ENCODE assay signal across 31 cellular contexts in the genomic region with DNA sequence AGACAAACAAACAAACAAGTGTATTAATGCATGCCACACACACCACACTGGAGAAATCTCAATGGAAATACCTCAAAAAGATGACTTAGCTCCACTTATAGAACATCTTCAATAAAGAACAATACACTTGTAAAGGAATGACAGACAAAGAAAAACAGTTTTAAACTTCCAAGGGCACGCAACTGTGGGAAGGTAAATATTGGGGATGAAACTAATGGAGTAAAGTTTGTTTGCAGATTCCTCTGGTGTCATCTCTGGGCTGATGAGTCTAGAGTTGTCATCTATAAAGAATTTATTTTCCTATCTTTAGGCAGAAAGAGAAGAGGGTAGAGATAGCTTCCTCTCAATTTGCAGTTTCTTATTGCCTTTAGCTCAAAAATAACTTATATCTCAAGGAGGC.
DNase-seq lines count a peak whose midpoint lies in the region; ATAC-seq, FAIRE-seq and TF ChIP-seq lines count a peak whose summit lies in the region.
"Had no signal": no experiment of that assay in that cellular context is flagged by ENCODE, and none has a peak within 500 bp of the region (broad histone marks: within the 10 kb centered on the region; RNA-seq: fewer than 3 reads in every experiment).

No MANE protein-coding gene starts in this region.

- TF ChIP-seq POLR2A in HepG2 (IDR thresholded peaks at IDR 0.05; ENCODE audit: insufficient read depth in 1 of 2, low read depth in 2 of 2, low read length in 2 of 2) = no peak
- no peak for TF ChIP-seq POLR2A in right lobe of liver (IDR thresholded peaks at IDR 0.05)
- TF ChIP-seq POLR2A in A549 (IDR thresholded peaks at IDR 0.05; ENCODE audit: low read length) = no peak

- H3K9me3 ChIP-seq in HepG2 (ENCODE audit: low read length) (no peaks in the 10 kb centered on the region), right lobe of liver (no peaks in the 10 kb centered on the region), A549 (0 out of 3 replicates have a peak, but pooled peaks cover 2% of the 10 kb centered on the region)
- H3K9me3 ChIP-seq: BE2C, Caco-2 had no signal

- DNase-seq in HepG2 (ENCODE audit: low spot score) (peak; percentile 81), right lobe of liver (no peak), A549 (ENCODE audit: low read depth in 1 of 2, low spot score in 1 of 2) (peak in 1 of 2 experiments; percentile 31), DMS53 (lab: John Stamatoyannopoulos, UW) (peak; percentile 37), DMS53 treated with DMSO at 0.1 percent for 48 hours (lab: John Stamatoyannopoulos, UW; ENCODE audit: unreplicated experiment) (peak; percentile 16), GM03348 (ENCODE audit: low spot score) (no peak), HuH-7 (ENCODE audit: low spot score) (no peak), NCI-H1417 treated with DMSO at 0.1 percent for 48 hours (lab: John Stamatoyannopoulos, UW) (no peak)
- DNase-seq: 8988T; ACHN; AML-193; BE2C; C1 segment of cervical spinal cord; Caco-2; Calu3; CD4-positive, alpha-beta memory T cell; CD4-positive, alpha-beta T cell; CD4-positive, CD25-positive, alpha-beta regulatory T cell; CD8-positive, alpha-beta memory T cell; CD8-positive, alpha-beta T cell; DMS 273 treated with DMSO at 0.1 percent for 48 hours; DMS79; DMS79 treated with DMSO at 0.1 percent for 48 hours; DND-41; EL had no signal

- FAIRE-seq in HepG2 (lab: Jason Lieb, UNC) = no peak
- no peak for FAIRE-seq in A549 (lab: Jason Lieb, UNC)
- FAIRE-seq: A204.1, D721Med had no signal

- 41% methylated on average over 1 of the region's 1 CpG for WGBS in HepG2 (ENCODE audit: low lambda C conversion rate)
- 71% methylated on average over 1 of the region's 1 CpG for WGBS in right lobe of liver (ENCODE audit: insufficient coverage, low coverage, low lambda C conversion rate, missing lambda C conversion rate)
- whole genome bisulfite sequencing in A549 (ENCODE audit: missing lambda C conversion rate) = 22% methylated on average over 1 of the region's 1 CpG

- in situ Hi-C loops in HepG2 (cut with HindIII; ENCODE audit: extremely low pct_ligation_motif_present, low pct_unique_long_range_greater_than_20kb) = no loop called here

- TF ChIP-seq EP300 in HepG2 (IDR thresholded peaks at IDR 0.05; ENCODE audit: low read depth in 2 of 2, low read length in 2 of 2) (peak in 1 of 2 experiments; percentile 60; a peak in 2 of 4 replicates), HepG2 (CRISPR knock-in tag; IDR thresholded peaks at IDR 0.05; ENCODE audit: borderline replicate concordance) (no peak), A549 (IDR thresholded peaks at IDR 0.05) (no peak)

- TF ChIP-seq CTCF in HepG2 (CRISPR knock-in tag; IDR thresholded peaks at IDR 0.05) (no peak), right lobe of liver (IDR thresholded peaks at IDR 0.05) (no peak), A549 (IDR thresholded peaks at IDR 0.05) (no peak)

- no TSS peak for BruUV-seq in HepG2 (replicated peaks; lab: Mats Ljungman, UMichigan)

- CTCF ChIA-PET in HepG2 (lab: Yijun Ruan, JAX; ENCODE audit: low intra/inter-chr PET ratio, low total read pairs) = no interaction called here
- CTCF ChIA-PET in A549 (lab: Yijun Ruan, JAX) = interaction anchor here (0.8 kb wide), 1 partner anchor 8 kb away, joined by 3 read pairs; no protein-coding TSS in a partner anchor

- peak overlapping the region; percentile 51 for H3K27ac ChIP-seq in HepG2 (ENCODE audit: extremely low read length, insufficient read depth, low read length)
- no peak overlapping the region for H3K27ac ChIP-seq in right lobe of liver
- no peak overlapping the region for H3K27ac ChIP-seq in A549
- H3K27ac ChIP-seq: 22Rv1; BLaER1; BLaER1 treated with 17β-estradiol and CSF1 and Interleukin-3, amounts not matched to agents 10 nM and 100 nM; C4-2B had no signal

- TF ChIP-seq RAD21 in HepG2 (CRISPR knock-in tag; IDR thresholded peaks at IDR 0.05) = no peak
- TF ChIP-seq RAD21 in A549 (conservative IDR thresholded peaks at IDR 0.05 in 1 of 2, IDR thresholded peaks at IDR 0.05 in 1 of 2) = no peak

- ATAC-seq in HepG2 (peak; percentile 92), right lobe of liver (no peak), A549 (peak in 1 of 2 experiments; percentile 42; a peak in 1 of 6 replicates)
- ATAC-seq: CD8-positive, alpha-beta T cell had no signal

- no peaks in the 10 kb centered on the region for H4K20me1 ChIP-seq in HepG2 (ENCODE audit: insufficient read depth, low read length)
- H4K20me1 ChIP-seq: BLaER1; BLaER1 treated with 17β-estradiol and CSF1 and Interleukin-3, amounts not matched to agents 10 nM and 100 nM had no signal

- no peaks in the 10 kb centered on the region; a peak in 2 of 5 replicates for H3K36me3 ChIP-seq in HepG2 (replicated peaks in 1 of 2; ENCODE audit: control insufficient read depth in 1 of 2, insufficient read depth in 2 of 2, low read length in 2 of 2)
- no peaks in the 10 kb centered on the region for H3K36me3 ChIP-seq in right lobe of liver
- H3K36me3 ChIP-seq: BE2C; BLaER1; BLaER1 treated with 17β-estradiol and CSF1 and Interleukin-3, amounts not matched to agents 10 nM and 100 nM had no signal

- POLR2A ChIA-PET in HepG2 (lab: Yijun Ruan, JAX) = interaction anchor here (1.2 kb wide), 1 partner anchor 32 kb away, joined by 3 read pairs; no protein-coding TSS in a partner anchor
- POLR2A ChIA-PET in A549 (lab: Yijun Ruan, JAX) = no interaction called here

- no peaks in the 10 kb centered on the region for H3K79me2 ChIP-seq in HepG2 (ENCODE audit: insufficient read depth, low read length)

- peaks cover 17% of the 10 kb centered on the region for H3K4me1 ChIP-seq in HepG2 (ENCODE audit: insufficient read depth, low read length)
- no peaks in the 10 kb centered on the region for H3K4me1 ChIP-seq in right lobe of liver
- H3K4me1 ChIP-seq in A549 = peaks cover 10% of the 10 kb centered on the region; the same call in 2 of the 3 replicates
- H3K4me1 ChIP-seq: BLaER1, Caco-2 had no signal

- no peak overlapping the region for H3K4me3 ChIP-seq in HepG2 (replicated peaks in 1 of 3; ENCODE audit: insufficient read depth in 1 of 3, low read depth in 2 of 3, low read length in 3 of 3)
- H3K4me3 ChIP-seq in right lobe of liver = no peak overlapping the region
- H3K4me3 ChIP-seq in A549 = no peak overlapping the region
- H3K4me3 ChIP-seq: BLaER1; BLaER1 treated with 17β-estradiol and CSF1 and Interleukin-3, amounts not matched to agents 10 nM and 100 nM had no signal

- intact Hi-C loops in HepG2 (cut with micrococcal nuclease; ENCODE audit: unreplicated experiment) (no loop called here), right lobe of liver (cut with DNase I) (no loop called here)

- H3K27me3 ChIP-seq in HepG2 (ENCODE audit: control insufficient read depth in 1 of 2, insufficient read depth in 2 of 2, low read length in 2 of 2) (no peaks in the 10 kb centered on the region), right lobe of liver (no peaks in the 10 kb centered on the region)
- H3K27me3 ChIP-seq: BE2C; BLaER1; BLaER1 treated with 17β-estradiol and CSF1 and Interleukin-3, amounts not matched to agents 10 nM and 100 nM had no signal

- H3K9ac ChIP-seq in HepG2 (ENCODE audit: insufficient read depth, low read depth, low read length) = no peak overlapping the region
- H3K9ac ChIP-seq: BLaER1; BLaER1 treated with 17β-estradiol and CSF1 and Interleukin-3, amounts not matched to agents 10 nM and 100 nM had no signal

- no peak overlapping the region for H2AFZ ChIP-seq in HepG2 (ENCODE audit: low read length)

- H3K4me2 ChIP-seq in HepG2 (ENCODE audit: low read depth, low read length) (no peak overlapping the region), A549 (peak overlapping the region; percentile 32; the same call in 2 of the 3 replicates)
- H3K4me2 ChIP-seq: BLaER1; BLaER1 treated with 17β-estradiol and CSF1 and Interleukin-3, amounts not matched to agents 10 nM and 100 nM had no signal

TF ChIP-seq in HepG2, 621 proteins besides CTCF, POLR2A, EP300 and RAD21 (continues in another document):
- TF ChIP-seq SOX5 (CRISPR knock-in tag; IDR thresholded peaks at IDR 0.05; ENCODE audit: borderline replicate concordance) (peak; percentile 92), ZBTB8A (CRISPR knock-in tag; IDR thresholded peaks at IDR 0.05; ENCODE audit: borderline replicate concordance, low read depth) (no peak), ZBTB3 (CRISPR knock-in tag; IDR thresholded peaks at IDR 0.05; ENCODE audit: borderline replicate concordance, low read depth) (no peak), RARA (CRISPR knock-in tag; IDR thresholded peaks at IDR 0.05) (peak; percentile 45; the same call in 1 of the 2 replicates)
- TF ChIP-seq, protein P1, sequence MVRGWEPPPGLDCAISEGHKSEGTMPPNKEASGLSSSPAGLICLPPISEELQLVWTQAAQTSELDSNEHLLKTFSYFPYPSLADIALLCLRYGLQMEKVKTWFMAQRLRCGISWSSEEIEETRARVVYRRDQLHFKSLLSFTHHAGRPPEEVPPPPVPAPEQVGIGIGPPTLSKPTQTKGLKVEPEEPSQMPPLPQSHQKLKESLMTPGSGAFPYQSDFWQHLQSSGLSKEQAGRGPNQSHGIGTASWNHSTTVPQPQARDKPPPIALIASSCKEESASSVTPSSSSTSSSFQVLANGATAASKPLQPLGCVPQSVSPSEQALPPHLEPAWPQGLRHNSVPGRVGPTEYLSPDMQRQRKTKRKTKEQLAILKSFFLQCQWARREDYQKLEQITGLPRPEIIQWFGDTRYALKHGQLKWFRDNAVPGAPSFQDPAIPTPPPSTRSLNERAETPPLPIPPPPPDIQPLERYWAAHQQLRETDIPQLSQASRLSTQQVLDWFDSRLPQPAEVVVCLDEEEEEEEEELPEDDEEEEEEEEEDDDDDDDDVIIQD (CRISPR knock-in tag; IDR thresholded peaks at IDR 0.05; ENCODE audit: low read depth) = peak; percentile 84; the same call in 1 of the 2 replicates

TF ChIP-seq in A549, 52 proteins besides CTCF, POLR2A, EP300 and RAD21 (continues in another document):
- TF ChIP-seq NPAS2 (CRISPR knock-in tag; IDR thresholded peaks at IDR 0.05; ENCODE audit: borderline replicate concordance) (no peak), HOXB13 (CRISPR knock-in tag; IDR thresholded peaks at IDR 0.05; ENCODE audit: low read depth) (no peak), HOXA7 (CRISPR knock-in tag; IDR thresholded peaks at IDR 0.05) (no peak), KDM5A (IDR thresholded peaks at IDR 0.05) (no peak), EHMT2 (IDR thresholded peaks at IDR 0.05; ENCODE audit: low read depth) (no peak)
- TF ChIP-seq, protein P2, sequence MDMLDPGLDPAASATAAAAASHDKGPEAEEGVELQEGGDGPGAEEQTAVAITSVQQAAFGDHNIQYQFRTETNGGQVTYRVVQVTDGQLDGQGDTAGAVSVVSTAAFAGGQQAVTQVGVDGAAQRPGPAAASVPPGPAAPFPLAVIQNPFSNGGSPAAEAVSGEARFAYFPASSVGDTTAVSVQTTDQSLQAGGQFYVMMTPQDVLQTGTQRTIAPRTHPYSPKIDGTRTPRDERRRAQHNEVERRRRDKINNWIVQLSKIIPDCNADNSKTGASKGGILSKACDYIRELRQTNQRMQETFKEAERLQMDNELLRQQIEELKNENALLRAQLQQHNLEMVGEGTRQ (IDR thresholded peaks at IDR 0.05) = no peak

Comparison
In these comparisons a context has a peak if more than half of its experiments do, and no peak if none do; other contexts are left out.
1. DNase-seq: peak in HepG2 (single experiment), DMS53 (single experiment) and DMS53 treated with DMSO at 0.1 percent for 48 hours (single experiment); none in right lobe of liver (0 of 3), GM03348 (single experiment), HuH-7 (single experiment) and NCI-H1417 treated with DMSO at 0.1 percent for 48 hours (single experiment).